ENCODE assay signal across 8 cellular contexts in genomic region chr12:70242695-70243509, GRCh38. TPM values are rescaled to one million over a fixed set of nuclear protein-coding genes. Genes with fewer than 3 reads are reported as not detected.
DNase-seq lines count a peak whose midpoint lies in the region; ATAC-seq and TF ChIP-seq lines count a peak whose summit lies in the region.

Gene CNOT2 (plus strand): TSS chr12:70243433. CDS start chr12:70278227, 34,794 bp downstream.

- in situ Hi-C loops in astrocyte of the cerebellum (cut with HindIII; ENCODE audit: low sequenced_read_pairs), result no loop called here

- H3K4me3 ChIP-seq in astrocyte of the cerebellum (ENCODE audit: low read depth, low read length) (peak within 1 kb of the TSS; percentile 77), hepatocyte (peak within 1 kb of the TSS; percentile 90)

- peaks cover 19% of the 10 kb centered on the region for H3K4me1 ChIP-seq in hepatocyte (ENCODE audit: insufficient read depth)

- DNase-seq in NCI-H2029 treated with DMSO at 0.1 percent for 48 hours (lab: John Stamatoyannopoulos, UW), result peak; percentile 46
- peak; percentile 88 for DNase-seq in T-helper 9 cell
- DNase-seq in astrocyte of the cerebellum (ENCODE audit: low read depth), result peak; percentile 51
- peak; percentile 93 for DNase-seq in hepatocyte (ENCODE audit: low spot score)
- peak; percentile 99 for DNase-seq in retina
- no peak for DNase-seq in cortex of kidney (lab: John Stamatoyannopoulos, UW)

- peak within 1 kb of the TSS; percentile 82 for H3K4me2 ChIP-seq in hepatocyte

- peak; percentile 55 for ATAC-seq in GM18508 (IDR thresholded peaks at IDR 0.05; ENCODE audit: insufficient read depth, unreplicated experiment)
- ATAC-seq in HG02973 (IDR thresholded peaks at IDR 0.05; ENCODE audit: unreplicated experiment), result peak; percentile 65

- under 1% methylated on average over 53 of the region's 64 CpGs for WGBS in hepatocyte (ENCODE audit: low lambda C conversion rate, missing lambda C conversion rate)

- no peaks in the 10 kb centered on the region for H3K27me3 ChIP-seq in hepatocyte

- H3K9me3 ChIP-seq in hepatocyte (ENCODE audit: low read depth), result no peaks in the 10 kb centered on the region

- peaks cover 70% of the 10 kb centered on the region for H3K79me2 ChIP-seq in hepatocyte

- no peaks in the 10 kb centered on the region for H3K9me2 ChIP-seq in hepatocyte (replicated peaks; ENCODE audit: insufficient read depth)

- peak within 1 kb of the TSS; percentile 100 for H3K27ac ChIP-seq in hepatocyte

- H3K36me3 ChIP-seq in hepatocyte (replicated peaks; ENCODE audit: insufficient read depth, low read depth), result no peaks in the 10 kb centered on the region

- H2AFZ ChIP-seq in hepatocyte, result peak within 1 kb of the TSS; percentile 88

- H4K20me1 ChIP-seq in hepatocyte (ENCODE audit: insufficient read depth, poor library complexity, severe bottlenecking), result peaks cover 28% of the 10 kb centered on the region

- TF ChIP-seq CTCF in astrocyte of the cerebellum (IDR thresholded peaks at IDR 0.05; ENCODE audit: low read depth, low read length, missing control alignments), result no peak
- TF ChIP-seq CTCF in hepatocyte (IDR thresholded peaks at IDR 0.05; ENCODE audit: poor library complexity), result peak; percentile 4

RNA-seq across cellular contexts. Expression of gene CNOT2, which starts in this region (rescaled TPM):
- 154 and 158 TPM in 2 replicates for total RNA-seq in hepatocyte
- 67.3 and 84.2 TPM in 2 replicates for polyA plus RNA-seq in hepatocyte
